Comparison of ENCODE assay signal across 31 cellular contexts in genomic region chr11:21505070-21505469, GRCh38.
"Had no signal": no experiment of that assay in that cellular context is flagged by ENCODE, and none has a peak within 500 bp of the region (broad histone marks: within the 10 kb centered on the region; RNA-seq: fewer than 3 reads in every experiment).

No MANE protein-coding gene starts in this region.

- H3K9me3 ChIP-seq: adrenal gland, ascending aorta, body of pancreas, breast epithelium had no signal

- H3K4me1 ChIP-seq: adrenal gland, ascending aorta, body of pancreas, breast epithelium had no signal

- ATAC-seq: activated naive CD4-positive, alpha-beta T cell treated with anti-CD3 and anti-CD28 coated beads, Interleukin-2, amount 50 U/mL, for 72 hours; activated naive CD8-positive, alpha-beta T cell treated with anti-CD3 and anti-CD28 coated beads, Interleukin-2, amount 50 U/mL, for 24 hours; activated T-cell treated with anti-CD3 and anti-CD28 coated beads, Interleukin-2, amount 50 U/mL, for 4 hours; activated T-cell treated with anti-CD3 and anti-CD28 coated beads, Interleukin-2, amount 50 U/mL, for 72 hours; activated T-helper 17 cell treated with anti-CD3 and anti-CD28 coated beads, Interleukin-2, amount 50 U/mL, for 72 hours; body of pancreas had no signal

- DNase-seq: activated effector memory CD4-positive, alpha-beta T cell treated with Interleukin-2 at 50 U/mL for 16 hours; activated gamma-delta T cell; activated gamma-delta T cell treated with Interleukin-2 at 50 U/mL for 16 hours; activated naive CD4-positive, alpha-beta T cell; activated naive CD4-positive, alpha-beta T cell treated with anti-CD3 and anti-CD28 coated beads for 36 hours; activated naive CD4-positive, alpha-beta T cell treated with anti-CD3 and anti-CD28 coated beads, Interleukin-2, amount 10 ng/mL, durations not matched to agents 7 days and 5 days; activated naive CD4-positive, alpha-beta T cell treated with anti-CD3 and anti-CD28 coated beads, Interleukin-2, amount 50 U/mL, for 16 hours; activated naive CD4-positive, alpha-beta T cell treated with Interleukin-2 at 50 U/mL for 16 hours; activated naive CD8-positive, alpha-beta T cell treated with anti-CD3 and anti-CD28 coated beads for 36 hours; activated naive CD8-positive, alpha-beta T cell treated with anti-CD3 and anti-CD28 coated beads, Interleukin-2, amount 10 ng/mL, durations not matched to agents 7 days and 5 days; activated naive CD8-positive, alpha-beta T cell treated with anti-CD3 and anti-CD28 coated beads, Interleukin-2, amount 50 U/mL, for 24 hours; activated T-cell treated with anti-CD3 and anti-CD28 coated beads, Interleukin-2, amount 50 U/mL, for 1 hour; activated T-cell treated with anti-CD3 and anti-CD28 coated beads, Interleukin-2, amount 50 U/mL, for 24 hours; activated T-cell treated with anti-CD3 and anti-CD28 coated beads, Interleukin-2, amount 50 U/mL, for 4 hours; activated T-cell treated with anti-CD3 and anti-CD28 coated beads, Interleukin-2, amount 50 U/mL, for 48 hours; activated T-cell treated with anti-CD3 and anti-CD28 coated beads, Interleukin-2, amount 50 U/mL, for 72 hours; adrenal gland; amniotic stem cell; amygdala; anterior cingulate cortex; aorta; body of pancreas; brain microvascular endothelial cell; caudate nucleus; central memory CD4-positive, alpha-beta T cell; cerebellar nuclear complex had no signal

- H3K36me3 ChIP-seq: adrenal gland, ascending aorta, brain microvascular endothelial cell, breast epithelium, cardiac muscle cell had no signal

- H3K27me3 ChIP-seq: adrenal gland, ascending aorta, body of pancreas, brain microvascular endothelial cell had no signal

- H3K27ac ChIP-seq: adrenal gland, ascending aorta, body of pancreas, brain microvascular endothelial cell, breast epithelium, cardiac muscle cell had no signal

- H3K4me3 ChIP-seq: adrenal gland, ascending aorta, body of pancreas, breast epithelium, cardiac muscle cell had no signal
